ENCODE assay signal across 8 cellular contexts in the genomic region with DNA sequence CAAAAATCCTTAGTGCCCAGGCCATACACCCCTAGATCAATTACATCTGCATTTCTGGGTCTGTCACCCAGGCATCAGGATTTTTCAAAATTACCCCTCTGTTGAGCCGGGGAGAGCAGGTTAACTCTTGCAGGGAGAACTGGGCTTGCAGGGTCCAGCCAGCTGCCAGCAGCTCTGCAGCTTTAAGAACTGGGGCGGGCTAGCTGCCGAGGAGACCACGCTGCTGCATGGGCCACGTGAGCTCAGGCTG. TPM values are rescaled to one million over a fixed set of nuclear protein-coding genes. Genes with fewer than 3 reads are reported as not detected.
DNase-seq lines count a peak whose midpoint lies in the region; ATAC-seq and TF ChIP-seq lines count a peak whose summit lies in the region.

A gene with protein sequence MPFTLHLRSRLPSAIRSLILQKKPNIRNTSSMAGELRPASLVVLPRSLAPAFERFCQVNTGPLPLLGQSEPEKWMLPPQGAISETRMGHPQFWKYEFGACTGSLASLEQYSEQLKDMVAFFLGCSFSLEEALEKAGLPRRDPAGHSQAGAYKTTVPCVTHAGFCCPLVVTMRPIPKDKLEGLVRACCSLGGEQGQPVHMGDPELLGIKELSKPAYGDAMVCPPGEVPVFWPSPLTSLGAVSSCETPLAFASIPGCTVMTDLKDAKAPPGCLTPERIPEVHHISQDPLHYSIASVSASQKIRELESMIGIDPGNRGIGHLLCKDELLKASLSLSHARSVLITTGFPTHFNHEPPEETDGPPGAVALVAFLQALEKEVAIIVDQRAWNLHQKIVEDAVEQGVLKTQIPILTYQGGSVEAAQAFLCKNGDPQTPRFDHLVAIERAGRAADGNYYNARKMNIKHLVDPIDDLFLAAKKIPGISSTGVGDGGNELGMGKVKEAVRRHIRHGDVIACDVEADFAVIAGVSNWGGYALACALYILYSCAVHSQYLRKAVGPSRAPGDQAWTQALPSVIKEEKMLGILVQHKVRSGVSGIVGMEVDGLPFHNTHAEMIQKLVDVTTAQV (plus strand): TSS at position 245 of the 250 bp plus-strand sequence. CDS start 46,222 bp downstream, outside the sequence.

- H3K27ac ChIP-seq in BLaER1: peak within 1 kb of the TSS; percentile 95
- peak within 1 kb of the TSS; percentile 37 to 84; a peak in 3 of 4 replicates for H3K27ac ChIP-seq in SK-N-SH (ENCODE audit: low read depth in 2 of 2, low read length in 1 of 2)

- no peaks in the 10 kb centered on the region for H3K9me3 Mint-ChIP-seq in effector memory CD8-positive, alpha-beta T cell

- CTCF ChIA-PET in SK-N-SH (lab: Yijun Ruan, JAX): interaction anchor here (2.3 kb wide), 2 partner anchors 58 to 211 kb away, joined by 8 to 10 read pairs; no protein-coding TSS in a partner anchor

- H3K27ac Mint-ChIP-seq in effector memory CD8-positive, alpha-beta T cell: peak within 1 kb of the TSS; percentile 97

- peak within 1 kb of the TSS; percentile 90 to 96 for H3K4me3 Mint-ChIP-seq in effector memory CD8-positive, alpha-beta T cell

- 4% methylated on average over 4 of the region's 5 CpGs for WGBS in SK-N-SH (ENCODE audit: low lambda C conversion rate)

- H3K9me3 ChIP-seq in BLaER1 (peaks cover 7% of the 10 kb centered on the region), SK-N-SH (no peaks in the 10 kb centered on the region)

- H4K20me1 ChIP-seq in BLaER1 (no peaks in the 10 kb centered on the region), SK-N-SH (ENCODE audit: insufficient read depth) (no peaks in the 10 kb centered on the region)

- peak; percentile 69 for ATAC-seq in GM19035 (IDR thresholded peaks at IDR 0.05; ENCODE audit: unreplicated experiment)
- peak; percentile 80 for ATAC-seq in HG03354 (IDR thresholded peaks at IDR 0.05; ENCODE audit: poor library complexity, severe bottlenecking, unreplicated experiment)
- ATAC-seq in effector memory CD8-positive, alpha-beta T cell (replicated peaks): peak; percentile 81

- no peaks in the 10 kb centered on the region for H3K79me2 ChIP-seq in SK-N-SH (ENCODE audit: insufficient read depth)

- TF ChIP-seq EP300 in SK-N-SH (IDR thresholded peaks at IDR 0.05; ENCODE audit: borderline replicate concordance in 1 of 2, low read depth in 1 of 2, low read length in 1 of 2): no peak

- H2AFZ ChIP-seq in SK-N-SH (ENCODE audit: low read depth): peak within 1 kb of the TSS; percentile 93

- TF ChIP-seq CTCF in SK-N-SH (IDR thresholded peaks at IDR 0.05) (no peak), subcutaneous adipose tissue (IDR thresholded peaks at IDR 0.05; ENCODE audit: low read depth) (no peak)

- H3K36me3 ChIP-seq in BLaER1 (peaks cover 25% of the 10 kb centered on the region), SK-N-SH (replicated peaks in 1 of 2; ENCODE audit: control insufficient read depth in 1 of 2, insufficient read depth in 2 of 2, low read length in 1 of 2) (no peaks in the 10 kb centered on the region)

- H3K4me3 ChIP-seq in BLaER1: peak within 1 kb of the TSS; percentile 76
- peak within 1 kb of the TSS; percentile 54 to 67 for H3K4me3 ChIP-seq in SK-N-SH (ENCODE audit: low read depth in 2 of 2, low read length in 1 of 2)

- H3K4me1 Mint-ChIP-seq in effector memory CD8-positive, alpha-beta T cell (ENCODE audit: low read depth in 2 of 2): peaks cover 62 to 68% of the 10 kb centered on the region in 2 donors

- POLR2A ChIA-PET in SK-N-SH (lab: Yijun Ruan, JAX): interaction anchor here (0.6 to 1.4 kb wide), 2 partner anchors 53 to 226 kb away, joined by 3 to 9 read pairs; a partner anchor contains a TSS

- no peaks in the 10 kb centered on the region for H3K9me2 ChIP-seq in SK-N-SH

- TF ChIP-seq RAD21 in SK-N-SH (IDR thresholded peaks at IDR 0.05; ENCODE audit: low read length): no peak

- H3K27me3 ChIP-seq in BLaER1 (no peaks in the 10 kb centered on the region), SK-N-SH (ENCODE audit: insufficient read depth) (no peaks in the 10 kb centered on the region)

- no peaks in the 10 kb centered on the region for H3K27me3 Mint-ChIP-seq in effector memory CD8-positive, alpha-beta T cell

- H3K36me3 Mint-ChIP-seq in effector memory CD8-positive, alpha-beta T cell (ENCODE audit: insufficient read depth): peaks cover 10% of the 10 kb centered on the region

- H3F3A ChIP-seq in SK-N-SH (replicated peaks; ENCODE audit: insufficient read depth): no peaks in the 10 kb centered on the region

- peak within 1 kb of the TSS; percentile 92 for H3K4me2 ChIP-seq in BLaER1
- peak within 1 kb of the TSS; percentile 82 for H3K4me2 ChIP-seq in SK-N-SH

- H3K4me1 ChIP-seq in BLaER1: peaks cover 52% of the 10 kb centered on the region
- peaks cover 5 to 28% of the 10 kb centered on the region in 2 experiments; a peak in 3 of 4 replicates for H3K4me1 ChIP-seq in SK-N-SH (ENCODE audit: control insufficient read depth in 1 of 2, insufficient read depth in 2 of 2, low read depth in 1 of 2, low read length in 1 of 2)

- peak; percentile 84 for DNase-seq in SK-N-SH
- no peak for DNase-seq in effector memory CD8-positive, alpha-beta T cell
- DNase-seq in mesenteric fat pad (ENCODE audit: low spot score): no peak
- DNase-seq in cortex of kidney (lab: John Stamatoyannopoulos, UW): no peak

- H3K9ac ChIP-seq in BLaER1: peak within 1 kb of the TSS; percentile 92
- peak within 1 kb of the TSS; percentile 65 for H3K9ac ChIP-seq in SK-N-SH

TF ChIP-seq in SK-N-SH, 30 proteins besides CTCF, POLR2A, EP300 and RAD21:
- peak; percentile 36 for TF ChIP-seq CHD2 (IDR thresholded peaks at IDR 0.05; ENCODE audit: low read length, partially characterized antibody)
- no peak for TF ChIP-seq NFIC (IDR thresholded peaks at IDR 0.05; ENCODE audit: borderline replicate concordance)
- TF ChIP-seq RXRA (IDR thresholded peaks at IDR 0.05; ENCODE audit: borderline replicate concordance, low read depth): no peak
- no peak for TF ChIP-seq SMC3 (IDR thresholded peaks at IDR 0.05; ENCODE audit: low read depth, low read length)
- TF ChIP-seq FOXM1 (IDR thresholded peaks at IDR 0.05; ENCODE audit: low read depth): no peak
- TF ChIP-seq, protein P1, sequence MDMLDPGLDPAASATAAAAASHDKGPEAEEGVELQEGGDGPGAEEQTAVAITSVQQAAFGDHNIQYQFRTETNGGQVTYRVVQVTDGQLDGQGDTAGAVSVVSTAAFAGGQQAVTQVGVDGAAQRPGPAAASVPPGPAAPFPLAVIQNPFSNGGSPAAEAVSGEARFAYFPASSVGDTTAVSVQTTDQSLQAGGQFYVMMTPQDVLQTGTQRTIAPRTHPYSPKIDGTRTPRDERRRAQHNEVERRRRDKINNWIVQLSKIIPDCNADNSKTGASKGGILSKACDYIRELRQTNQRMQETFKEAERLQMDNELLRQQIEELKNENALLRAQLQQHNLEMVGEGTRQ (IDR thresholded peaks at IDR 0.05; ENCODE audit: borderline replicate concordance, low read depth, low read length): peak; percentile 61; the same call in 1 of the 2 replicates
- TF ChIP-seq, protein P2, sequence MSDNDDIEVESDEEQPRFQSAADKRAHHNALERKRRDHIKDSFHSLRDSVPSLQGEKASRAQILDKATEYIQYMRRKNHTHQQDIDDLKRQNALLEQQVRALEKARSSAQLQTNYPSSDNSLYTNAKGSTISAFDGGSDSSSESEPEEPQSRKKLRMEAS (IDR thresholded peaks at IDR 0.05; ENCODE audit: low read depth): peak; percentile 98
- no peak for TF ChIP-seq RCOR1 (IDR thresholded peaks at IDR 0.05; ENCODE audit: low read length)
- TF ChIP-seq YY1 (IDR thresholded peaks at IDR 0.05; ENCODE audit: low read depth): no peak
- TF ChIP-seq EZH2phosphoT487 (IDR thresholded peaks at IDR 0.05; ENCODE audit: borderline replicate concordance, low read depth): no peak
- no peak for TF ChIP-seq GABPA (IDR thresholded peaks at IDR 0.05; ENCODE audit: low read depth)
- TF ChIP-seq MXI1 (IDR thresholded peaks at IDR 0.05; ENCODE audit: low read depth, low read length): peak; percentile 98
- no peak for TF ChIP-seq SIN3A (IDR thresholded peaks at IDR 0.05; ENCODE audit: borderline replicate concordance, low read depth, low read length)
- TF ChIP-seq, protein P3, sequence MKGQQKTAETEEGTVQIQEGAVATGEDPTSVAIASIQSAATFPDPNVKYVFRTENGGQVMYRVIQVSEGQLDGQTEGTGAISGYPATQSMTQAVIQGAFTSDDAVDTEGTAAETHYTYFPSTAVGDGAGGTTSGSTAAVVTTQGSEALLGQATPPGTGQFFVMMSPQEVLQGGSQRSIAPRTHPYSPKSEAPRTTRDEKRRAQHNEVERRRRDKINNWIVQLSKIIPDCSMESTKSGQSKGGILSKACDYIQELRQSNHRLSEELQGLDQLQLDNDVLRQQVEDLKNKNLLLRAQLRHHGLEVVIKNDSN (IDR thresholded peaks at IDR 0.05; ENCODE audit: borderline replicate concordance, low read depth): peak; percentile 90
- no peak for TF ChIP-seq POLR2AphosphoS5 (IDR thresholded peaks at IDR 0.05; ENCODE audit: low read depth, low read length)
- TF ChIP-seq, protein P4, sequence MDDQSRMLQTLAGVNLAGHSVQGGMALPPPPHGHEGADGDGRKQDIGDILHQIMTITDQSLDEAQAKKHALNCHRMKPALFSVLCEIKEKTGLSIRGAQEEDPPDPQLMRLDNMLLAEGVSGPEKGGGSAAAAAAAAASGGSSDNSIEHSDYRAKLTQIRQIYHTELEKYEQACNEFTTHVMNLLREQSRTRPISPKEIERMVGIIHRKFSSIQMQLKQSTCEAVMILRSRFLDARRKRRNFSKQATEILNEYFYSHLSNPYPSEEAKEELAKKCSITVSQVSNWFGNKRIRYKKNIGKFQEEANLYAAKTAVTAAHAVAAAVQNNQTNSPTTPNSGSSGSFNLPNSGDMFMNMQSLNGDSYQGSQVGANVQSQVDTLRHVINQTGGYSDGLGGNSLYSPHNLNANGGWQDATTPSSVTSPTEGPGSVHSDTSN (IDR thresholded peaks at IDR 0.05): no peak

RNA-seq across cellular contexts. Expression of the gene that starts here (rescaled TPM):
- 17.2 and 21.2 TPM in 2 replicates for polyA plus RNA-seq in SK-N-SH (2012; rRNA removed)
- 10.3 and 13.6 TPM in 2 replicates for polyA plus RNA-seq in SK-N-SH (2012; cell fraction: cytosol; rRNA removed)
- 30.7 and 41.6 TPM in 2 replicates for polyA plus RNA-seq in SK-N-SH (2012; cell fraction: nucleus; rRNA removed)
- total RNA-seq in mesenteric fat pad: 41.1 TPM
- total RNA-seq in subcutaneous adipose tissue: 10 to 100 TPM; 30.7 to 56.5 (median 38.9) TPM
